In genomic region chr16:84625556-84625955, GRCh38 we compare ENCODE assay signal across 28 cellular contexts.
"Had no signal": no experiment of that assay in that cellular context is flagged by ENCODE, and none has a peak within 500 bp of the region (broad histone marks: within the 10 kb centered on the region; RNA-seq: fewer than 3 reads in every experiment).

No MANE protein-coding gene starts in this region.

- H3K4me2 ChIP-seq: hepatocyte had no signal

- FAIRE-seq: colon, endometrium, endothelial cell of umbilical vein, frontal cortex had no signal

- H3K9me3 ChIP-seq: colonic mucosa, esophagus muscularis mucosa, esophagus squamous epithelium, gastrocnemius medialis, gastroesophageal sphincter, heart left ventricle, heart right ventricle had no signal

- H3K4me1 ChIP-seq: colonic mucosa, foreskin keratinocyte, gastrocnemius medialis, gastroesophageal sphincter had no signal

- DNase-seq: colonic mucosa; cortex of kidney; dermis blood vessel endothelial cell; dorsolateral prefrontal cortex; effector CD4-positive, alpha-beta T cell; effector CD8-positive, alpha-beta T cell; effector memory CD4-positive, alpha-beta T cell; effector memory CD8-positive, alpha-beta T cell; endodermal cell; erythroblast; esophagus squamous epithelium; foreskin fibroblast; foreskin melanocyte; gastrocnemius medialis; glutamatergic neuron; head of caudate nucleus; heart left ventricle; heart right ventricle had no signal

- H2AFZ ChIP-seq: hepatocyte had no signal

- H3K4me3 ChIP-seq: colonic mucosa, coronary artery, dorsolateral prefrontal cortex, esophagus muscularis mucosa, esophagus squamous epithelium, gastrocnemius medialis, gastroesophageal sphincter, heart left ventricle, heart right ventricle, hepatocyte had no signal

- H3K36me3 ChIP-seq: colonic mucosa, esophagus muscularis mucosa, esophagus squamous epithelium, gastrocnemius medialis, gastroesophageal sphincter, heart left ventricle, heart right ventricle had no signal

- H3K27ac ChIP-seq: colonic mucosa, coronary artery, dorsolateral prefrontal cortex, epithelial cell of prostate, esophagus muscularis mucosa, esophagus squamous epithelium, foreskin keratinocyte, gastrocnemius medialis, gastroesophageal sphincter, heart left ventricle, heart right ventricle, hepatocyte had no signal

- H3K79me2 ChIP-seq: hepatocyte had no signal

- H3K27me3 ChIP-seq: colonic mucosa, dorsolateral prefrontal cortex, esophagus muscularis mucosa, esophagus squamous epithelium, foreskin keratinocyte, gastrocnemius medialis, gastroesophageal sphincter, heart left ventricle, heart right ventricle, hepatocyte had no signal
